In genomic region chr10:34931216-34931615, GRCh38 we compare ENCODE assay signal across 35 cellular contexts.
"Had no signal": no experiment of that assay in that cellular context is flagged by ENCODE, and none has a peak within 500 bp of the region (broad histone marks: within the 10 kb centered on the region; RNA-seq: fewer than 3 reads in every experiment).

No MANE protein-coding gene starts in this region.

- H3K27ac Mint-ChIP-seq: activated CD4-positive, alpha-beta memory T cell treated with anti-CD3 and anti-CD28 coated beads for 36 hours; activated CD4-positive, alpha-beta T cell treated with anti-CD3 and anti-CD28 coated beads, Interleukin-2, amount 10 ng/mL, durations not matched to agents 24 days and 14 days; activated naive CD4-positive, alpha-beta T cell treated with anti-CD3 and anti-CD28 coated beads for 36 hours; activated naive CD8-positive, alpha-beta T cell treated with anti-CD3 and anti-CD28 coated beads, Interleukin-2, amount 10 ng/mL, durations not matched to agents 7 days and 5 days; activated T-helper 1 cell treated with anti-CD3 and anti-CD28 coated beads, Interleukin-12 subunit alpha, Interleukin-12 subunit beta, Interleukin-2, Interleukin-4 antibody, amounts not matched to agents 30 ng/mL and 10 ng/mL and 1 ng/mL, durations not matched to agents 14 hours and 24 hours and 36 hours; dendritic cell treated with granulocyte-macrophage colony-stimulating factor and Interleukin-4, amounts not matched to agents 40 ng/mL and 50 ng/mL, for 4 days; endodermal cell; immature natural killer cell; naive thymus-derived CD8-positive, alpha-beta T cell; neural progenitor cell; stimulated activated naive B cell treated with anti-CD40 and anti-IgM and Interleukin-4, amounts not matched to agents 10 μg/mL and 1 μg/mL and 100 μg/mL, for 72 hours; T-helper 1 cell treated with Interleukin-12 subunit alpha and Interleukin-12 subunit beta and Interleukin-4 antibody, amounts not matched to agents 30 μg/mL and 1 μg/mL, for 36 hours had no signal

- H3K4me3 Mint-ChIP-seq: activated CD4-positive, alpha-beta memory T cell treated with anti-CD3 and anti-CD28 coated beads for 36 hours; activated CD4-positive, alpha-beta T cell treated with anti-CD3 and anti-CD28 coated beads, Interleukin-2, amount 10 ng/mL, durations not matched to agents 24 days and 14 days; activated naive CD4-positive, alpha-beta T cell treated with anti-CD3 and anti-CD28 coated beads for 36 hours; activated naive CD8-positive, alpha-beta T cell treated with anti-CD3 and anti-CD28 coated beads, Interleukin-2, amount 10 ng/mL, durations not matched to agents 7 days and 5 days; activated T-helper 1 cell treated with anti-CD3 and anti-CD28 coated beads, Interleukin-12 subunit alpha, Interleukin-12 subunit beta, Interleukin-2, Interleukin-4 antibody, amounts not matched to agents 30 ng/mL and 10 ng/mL and 1 ng/mL, durations not matched to agents 14 hours and 24 hours and 36 hours; central memory CD8-positive, alpha-beta T cell; dendritic cell treated with granulocyte-macrophage colony-stimulating factor and Interleukin-4, amounts not matched to agents 40 ng/mL and 50 ng/mL, for 4 days; endodermal cell; immature natural killer cell; naive thymus-derived CD8-positive, alpha-beta T cell; neural progenitor cell; stimulated activated naive B cell treated with anti-CD40 and anti-IgM and Interleukin-4, amounts not matched to agents 10 μg/mL and 1 μg/mL and 100 μg/mL, for 72 hours; T-helper 1 cell treated with Interleukin-12 subunit alpha and Interleukin-12 subunit beta and Interleukin-4 antibody, amounts not matched to agents 30 μg/mL and 1 μg/mL, for 36 hours had no signal

- H3K9me3 Mint-ChIP-seq: activated CD4-positive, alpha-beta memory T cell treated with anti-CD3 and anti-CD28 coated beads for 36 hours; activated naive CD4-positive, alpha-beta T cell treated with anti-CD3 and anti-CD28 coated beads for 36 hours; activated T-helper 1 cell treated with anti-CD3 and anti-CD28 coated beads, Interleukin-12 subunit alpha, Interleukin-12 subunit beta, Interleukin-2, Interleukin-4 antibody, amounts not matched to agents 30 ng/mL and 10 ng/mL and 1 ng/mL, durations not matched to agents 14 hours and 24 hours and 36 hours; central memory CD8-positive, alpha-beta T cell; dendritic cell treated with granulocyte-macrophage colony-stimulating factor and Interleukin-4, amounts not matched to agents 40 ng/mL and 50 ng/mL, for 4 days; endodermal cell; immature natural killer cell; stimulated activated naive B cell treated with anti-CD40 and anti-IgM and Interleukin-4, amounts not matched to agents 10 μg/mL and 1 μg/mL and 100 μg/mL, for 72 hours; T-helper 1 cell treated with Interleukin-12 subunit alpha and Interleukin-12 subunit beta and Interleukin-4 antibody, amounts not matched to agents 30 μg/mL and 1 μg/mL, for 36 hours had no signal

- H3K27me3 ChIP-seq: neural progenitor cell, stomach, thyroid gland, upper lobe of right lung had no signal

- H3K27ac ChIP-seq: lower lobe of right lung, neural progenitor cell, parathyroid adenoma, psoas muscle, stomach, thyroid gland, upper lobe of right lung had no signal

- H3K36me3 Mint-ChIP-seq: activated CD4-positive, alpha-beta memory T cell treated with anti-CD3 and anti-CD28 coated beads for 36 hours; activated naive CD8-positive, alpha-beta T cell treated with anti-CD3 and anti-CD28 coated beads, Interleukin-2, amount 10 ng/mL, durations not matched to agents 7 days and 5 days; immature natural killer cell; neural progenitor cell; stimulated activated naive B cell treated with anti-CD40 and anti-IgM and Interleukin-4, amounts not matched to agents 10 μg/mL and 1 μg/mL and 100 μg/mL, for 72 hours had no signal

- ATAC-seq: esophagus mucosa; left lobe of liver; lower lobe of right lung; naive thymus-derived CD8-positive, alpha-beta T cell; psoas muscle; stimulated activated naive B cell treated with anti-CD40 and anti-IgM and Interleukin-4, amounts not matched to agents 10 μg/mL and 1 μg/mL and 100 μg/mL, for 72 hours; upper lobe of right lung had no signal

- H3K4me2 ChIP-seq: neural progenitor cell, smooth muscle cell had no signal

- H3K79me2 ChIP-seq: parathyroid adenoma had no signal

- DNase-seq: activated CD4-positive, alpha-beta memory T cell treated with anti-CD3 and anti-CD28 coated beads for 36 hours; activated CD4-positive, alpha-beta T cell treated with anti-CD3 and anti-CD28 coated beads, Interleukin-2, amount 10 ng/mL, durations not matched to agents 24 days and 14 days; activated CD4-positive, CD25-positive, alpha-beta regulatory T cell treated with anti-CD3 and anti-CD28 coated beads, Interleukin-2, amount 50 U/mL, for 72 hours; activated CD8-positive, alpha-beta memory T cell treated with anti-CD3 and anti-CD28 coated beads, Interleukin-2, amount 50 U/mL, for 4 hours; activated effector memory CD4-positive, alpha-beta T cell treated with anti-CD3 and anti-CD28 coated beads, Interleukin-2, amount 50 U/mL, for 16 hours; activated naive CD4-positive, alpha-beta T cell treated with anti-CD3 and anti-CD28 coated beads for 36 hours; activated naive CD8-positive, alpha-beta T cell treated with anti-CD3 and anti-CD28 coated beads, Interleukin-2, amount 10 ng/mL, durations not matched to agents 7 days and 5 days; activated T-cell treated with anti-CD3 and anti-CD28 coated beads, Interleukin-2, amount 50 U/mL, for 1 hour; amniotic stem cell; endodermal cell; foreskin fibroblast; head of caudate nucleus; hypothalamus; immature natural killer cell; kidney glomerular epithelial cell; lower lobe of right lung; mesenchymal stem cell; naive thymus-derived CD8-positive, alpha-beta T cell; occipital lobe; psoas muscle; stimulated activated CD4-positive, alpha-beta T cell treated with anti-CD3 and anti-CD28 coated beads, Interleukin-1b, Interleukin-23, amount 100 ng/mL, for 48 hours; stimulated activated naive B cell treated with anti-CD40 and anti-IgM and Interleukin-4, amounts not matched to agents 10 μg/mL and 1 μg/mL and 100 μg/mL, for 72 hours; stomach; T1000; thyroid gland; upper lobe of right lung had no signal

- H3K4me3 ChIP-seq: lower lobe of right lung, neural progenitor cell, psoas muscle, smooth muscle cell, stomach, thyroid gland, upper lobe of right lung had no signal

- H3K9me3 ChIP-seq: lower lobe of right lung, psoas muscle, thyroid gland, upper lobe of right lung had no signal

- H3K4me1 ChIP-seq: lower lobe of right lung, neural progenitor cell, parathyroid adenoma, psoas muscle, upper lobe of right lung had no signal

- H2AFZ ChIP-seq: neural progenitor cell, parathyroid adenoma had no signal

- H3K36me3 ChIP-seq: lower lobe of right lung, neural progenitor cell, stomach, thyroid gland, upper lobe of right lung had no signal

- H3K27me3 Mint-ChIP-seq: activated naive CD8-positive, alpha-beta T cell treated with anti-CD3 and anti-CD28 coated beads, Interleukin-2, amount 10 ng/mL, durations not matched to agents 7 days and 5 days; central memory CD8-positive, alpha-beta T cell; dendritic cell treated with granulocyte-macrophage colony-stimulating factor and Interleukin-4, amounts not matched to agents 40 ng/mL and 50 ng/mL, for 4 days; stimulated activated naive B cell treated with anti-CD40 and anti-IgM and Interleukin-4, amounts not matched to agents 10 μg/mL and 1 μg/mL and 100 μg/mL, for 72 hours had no signal

- H3K4me1 Mint-ChIP-seq: activated CD4-positive, alpha-beta T cell treated with anti-CD3 and anti-CD28 coated beads, Interleukin-2, amount 10 ng/mL, durations not matched to agents 24 days and 14 days; activated naive CD8-positive, alpha-beta T cell treated with anti-CD3 and anti-CD28 coated beads, Interleukin-2, amount 10 ng/mL, durations not matched to agents 7 days and 5 days; central memory CD8-positive, alpha-beta T cell; immature natural killer cell; naive thymus-derived CD8-positive, alpha-beta T cell; stimulated activated naive B cell treated with anti-CD40 and anti-IgM and Interleukin-4, amounts not matched to agents 10 μg/mL and 1 μg/mL and 100 μg/mL, for 72 hours had no signal
